2 cellular contexts compared by ENCODE assay signal in genomic region chr5:154771383-154771901, GRCh38.
A peak's percentile ranks its signal among the peaks of the same experiment; 100 is the strongest.
TF ChIP-seq lines count a peak whose summit lies in the region.

No MANE protein-coding gene starts in this region.

TF ChIP-seq in IMR-90, 13 proteins besides CTCF, POLR2A, EP300 and RAD21:
- TF ChIP-seq MAZ (IDR thresholded peaks at IDR 0.05; ENCODE audit: borderline replicate concordance, low read depth, low read length) (peak; percentile 51; the same call in 1 of the 2 replicates), CEBPB (IDR thresholded peaks at IDR 0.05; ENCODE audit: low read depth, low read length) (no peak)

TF ChIP-seq in HepG2, 621 proteins besides CTCF, POLR2A, EP300 and RAD21:
- TF ChIP-seq ZBTB38 (CRISPR knock-in tag; IDR thresholded peaks at IDR 0.05) (peak; percentile 48; the same call in 1 of the 2 replicates), E2F1 (CRISPR knock-in tag; IDR thresholded peaks at IDR 0.05) (no peak)
TF ChIP-seq in HepG2: peak in this region for 1.
